Comparison of ENCODE assay signal across 13 cellular contexts in the genomic region with DNA sequence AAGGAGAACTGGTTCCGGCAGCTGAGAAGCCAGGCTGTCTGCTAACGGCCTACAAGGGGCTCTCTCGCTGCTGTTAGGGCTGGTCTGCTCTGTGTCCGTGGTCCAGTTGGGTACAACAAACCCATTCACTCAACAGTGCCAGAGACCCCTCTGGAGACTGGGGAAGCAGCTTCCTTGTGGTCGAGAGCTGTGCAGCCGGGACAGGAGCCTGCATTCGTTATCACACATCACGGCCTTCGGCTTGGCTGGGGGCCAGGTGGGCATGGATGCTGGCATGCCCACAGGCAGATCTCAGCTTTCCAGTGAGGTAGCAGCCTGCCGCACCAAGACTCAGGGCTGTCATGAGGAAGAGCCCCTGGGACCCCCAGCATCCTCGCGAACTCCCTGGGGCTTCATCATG.
DNase-seq lines count a peak whose midpoint lies in the region; ATAC-seq, FAIRE-seq and TF ChIP-seq lines count a peak whose summit lies in the region.
"Had no signal": no experiment of that assay in that cellular context is flagged by ENCODE, and none has a peak within 500 bp of the region (broad histone marks: within the 10 kb centered on the region; RNA-seq: fewer than 3 reads in every experiment).

No MANE protein-coding gene starts in this region.

- POLR2A ChIA-PET in K562 (lab: Yijun Ruan, JAX) = interaction anchor here (0.6 to 1.1 kb wide), 2 partner anchors 9 kb away, joined by 3 read pairs; no protein-coding TSS in a partner anchor

- H3K18ac ChIP-seq in neuronal stem cell (ENCODE audit: low read length) = peak overlapping the region; percentile 22

- ATAC-seq in heart left ventricle = peak in 3 of 4 donors; percentile 23 to 51 (median 44)
- ATAC-seq in K562 = no peak
- ATAC-seq: stimulated activated memory B cell treated with anti-CD40 and anti-IgM and Interleukin-4, amounts not matched to agents 10 μg/mL and 1 μg/mL and 100 μg/mL, for 72 hours had no signal

- DNase-seq in heart left ventricle (peak in 4 of 5 donors; percentile 43 to 77 (median 70)), cardiac septum (ENCODE audit: low spot score) (no peak), K562 (ENCODE audit: extremely low read depth in 1 of 4, low spot score in 3 of 4) (no peak), neuronal stem cell (ENCODE audit: low spot score) (no peak), cerebellum (ENCODE audit: low spot score) (no peak), mesenteric fat pad (ENCODE audit: low spot score) (no peak)
- no peak for DNase-seq in activated effector memory CD4-positive, alpha-beta T cell treated with anti-CD3 and anti-CD28 coated beads, Interleukin-2, amount 50 U/mL, for 16 hours
- no peak for DNase-seq in activated naive CD8-positive, alpha-beta T cell treated with anti-CD3 and anti-CD28 coated beads for 36 hours
- DNase-seq: activated T-cell treated with anti-CD3 and anti-CD28 coated beads, Interleukin-2, amount 50 U/mL, for 1 hour; dermis blood vessel endothelial cell; NCI-H524 treated with DMSO at 0.1 percent for 48 hours; T-helper 2 cell had no signal

- H3K79me2 ChIP-seq in K562 (ENCODE audit: control insufficient read depth, insufficient read depth, low read length) = no peaks in the 10 kb centered on the region

- no TSS peak for BruUV-seq in K562 (replicated peaks; lab: Mats Ljungman, UMichigan)

- in situ Hi-C loops in K562 (cut with MboI) = no loop called here

- peak overlapping the region; percentile 10 for H2AK5ac ChIP-seq in neuronal stem cell (ENCODE audit: low read depth, low read length)

- H3K9ac ChIP-seq in K562 (ENCODE audit: insufficient read depth in 1 of 2, low read depth in 2 of 2, low read length in 2 of 2) (no peak overlapping the region), neuronal stem cell (ENCODE audit: low read depth, low read length, poor library complexity) (no peak overlapping the region)

- CTCF ChIA-PET in K562 (lab: Yijun Ruan, JAX; ENCODE audit: low intra/inter-chr PET ratio) = no interaction called here

- intact Hi-C loops in heart left ventricle (cut with DNase I) (loop anchor here in 1 of 10 donors (5.0 kb wide), 1 partner anchor 124 kb away; a partner anchor contains a TSS), cardiac septum (cut with DNase I) (no loop called here), K562 (cut with micrococcal nuclease) (no loop called here)

- H3K4me3 ChIP-seq in heart left ventricle = no peak overlapping the region
- no peak overlapping the region for H3K4me3 ChIP-seq in K562
- no peak overlapping the region for H3K4me3 ChIP-seq in neuronal stem cell (ENCODE audit: low read length in 2 of 2)

- H2BK15ac ChIP-seq in neuronal stem cell (ENCODE audit: low read length) = no peak overlapping the region

- WGBS in heart left ventricle, 4 donors = 55 to 62% (median 59%) methylated on average over 6 to 12 of the region's 12 CpGs
- 45% methylated on average over 10 of the region's 12 CpGs for WGBS in K562 (ENCODE audit: insufficient coverage, low coverage, missing lambda C conversion rate)
- no CpG with 5 or more reads among the region's 12 CpGs for WGBS in neuronal stem cell (ENCODE audit: extremely low coverage in 2 of 2, insufficient read length in 2 of 2, insufficient replicate concordance in 1 of 2), 2 donors

- no peak overlapping the region for H4K8ac ChIP-seq in neuronal stem cell (ENCODE audit: low read depth, low read length)

- no peaks in the 10 kb centered on the region for H3K9me1 ChIP-seq in K562 (ENCODE audit: control insufficient read depth, insufficient read depth, low read length)

- peaks cover 0 to 50% (median 22%) of the 10 kb centered on the region in 12 donors for H3K4me1 ChIP-seq in heart left ventricle
- H3K4me1 ChIP-seq in K562 (replicated peaks in 1 of 2; ENCODE audit: control insufficient read depth in 2 of 2, insufficient read depth in 2 of 2, low read length in 2 of 2) = peaks cover 6 to 11% of the 10 kb centered on the region in 2 experiments; a peak in 3 of 5 replicates
- peaks cover 0 to 2% of the 10 kb centered on the region in 2 donors for H3K4me1 ChIP-seq in neuronal stem cell (ENCODE audit: control insufficient read depth in 2 of 2, insufficient read depth in 1 of 2, low read depth in 1 of 2, low read length in 2 of 2)

- H3K9me3 Mint-ChIP-seq in activated naive CD8-positive, alpha-beta T cell treated with anti-CD3 and anti-CD28 coated beads for 36 hours = no peaks in the 10 kb centered on the region
- H3K9me3 Mint-ChIP-seq: stimulated activated memory B cell treated with anti-CD40 and anti-IgM and Interleukin-4, amounts not matched to agents 10 μg/mL and 1 μg/mL and 100 μg/mL, for 72 hours had no signal

- no peaks in the 10 kb centered on the region for H3K27me3 Mint-ChIP-seq in activated naive CD8-positive, alpha-beta T cell treated with anti-CD3 and anti-CD28 coated beads for 36 hours
- H3K27me3 Mint-ChIP-seq: stimulated activated memory B cell treated with anti-CD40 and anti-IgM and Interleukin-4, amounts not matched to agents 10 μg/mL and 1 μg/mL and 100 μg/mL, for 72 hours had no signal

- no peak overlapping the region for H3K14ac ChIP-seq in neuronal stem cell (ENCODE audit: low read length)

- peaks cover 37% of the 10 kb centered on the region for H3K4me1 Mint-ChIP-seq in activated naive CD8-positive, alpha-beta T cell treated with anti-CD3 and anti-CD28 coated beads for 36 hours

- H3K27me3 ChIP-seq in heart left ventricle (no peaks in the 10 kb centered on the region), K562 (ENCODE audit: control insufficient read depth in 2 of 2, insufficient read depth in 2 of 2, low read length in 2 of 2) (peaks cover 0 to 4% of the 10 kb centered on the region in 2 experiments; a peak in 1 of 5 replicates), neuronal stem cell (ENCODE audit: control insufficient read depth in 3 of 3, insufficient read depth in 3 of 3, low read depth in 1 of 3, low read length in 3 of 3) (no peaks in the 10 kb centered on the region)

- TF ChIP-seq POLR2A in heart left ventricle (IDR thresholded peaks at IDR 0.05) (no peak), K562 (conservative IDR thresholded peaks at IDR 0.05) (no peak)

- no peak for TF ChIP-seq RAD21 in K562 (CRISPR knock-in tag; conservative IDR thresholded peaks at IDR 0.05 in 1 of 2, IDR thresholded peaks at IDR 0.05 in 1 of 2)

- H2BK120ac ChIP-seq in neuronal stem cell (ENCODE audit: low read depth, low read length) = no peak overlapping the region

- H4K91ac ChIP-seq in neuronal stem cell (ENCODE audit: low read depth, low read length, poor library complexity) = no peak overlapping the region

- H3K36me3 Mint-ChIP-seq in activated naive CD8-positive, alpha-beta T cell treated with anti-CD3 and anti-CD28 coated beads for 36 hours = peaks cover 59% of the 10 kb centered on the region

- no peaks in the 10 kb centered on the region for H4K20me1 ChIP-seq in K562 (replicated peaks; ENCODE audit: control insufficient read depth, insufficient read depth, low read length)

- no peak overlapping the region for H3K4me3 Mint-ChIP-seq in activated naive CD8-positive, alpha-beta T cell treated with anti-CD3 and anti-CD28 coated beads for 36 hours
- H3K4me3 Mint-ChIP-seq: stimulated activated memory B cell treated with anti-CD40 and anti-IgM and Interleukin-4, amounts not matched to agents 10 μg/mL and 1 μg/mL and 100 μg/mL, for 72 hours had no signal

- H2AFZ ChIP-seq in K562 (ENCODE audit: low read depth, low read length) (no peak overlapping the region), neuronal stem cell (ENCODE audit: low read length) (no peak overlapping the region)

- H3K4me2 ChIP-seq in K562 (ENCODE audit: insufficient read depth, low read length) (no peak overlapping the region), neuronal stem cell (ENCODE audit: insufficient read depth, low read length, poor library complexity, severe bottlenecking) (no peak overlapping the region)

- H3K27ac ChIP-seq in heart left ventricle = peak overlapping the region in 2 of 12 donors; percentile 24 to 58
- H3K27ac ChIP-seq in K562 (ENCODE audit: extremely low read depth, low read depth, low read length) = no peak overlapping the region
- H3K27ac ChIP-seq in neuronal stem cell (replicated peaks; ENCODE audit: low read length) = no peak overlapping the region

- no peak for FAIRE-seq in K562 (lab: Jason Lieb, UNC)

- no peak overlapping the region for H3K23ac ChIP-seq in neuronal stem cell (ENCODE audit: low read depth, low read length, poor library complexity)

- peaks cover 0 to 82% (median 0%) of the 10 kb centered on the region in 9 donors for H3K36me3 ChIP-seq in heart left ventricle
- H3K36me3 ChIP-seq in K562 (ENCODE audit: control insufficient read depth, insufficient read depth, low read length) = no peaks in the 10 kb centered on the region
- H3K36me3 ChIP-seq in neuronal stem cell (replicated peaks in 1 of 2; ENCODE audit: control insufficient read depth in 2 of 2, insufficient read depth in 2 of 2, low read length in 2 of 2) = peaks cover 0 to 100% of the 10 kb centered on the region in 2 donors

- H3K79me1 ChIP-seq in neuronal stem cell (ENCODE audit: low read depth, low read length) = peaks cover 2% of the 10 kb centered on the region

- H3K9me3 ChIP-seq in heart left ventricle (no peaks in the 10 kb centered on the region), K562 (replicated peaks; ENCODE audit: control insufficient read depth, insufficient read depth, low read depth, low read length) (no peaks in the 10 kb centered on the region), neuronal stem cell (replicated peaks in 1 of 2; ENCODE audit: control insufficient read depth in 2 of 2, insufficient read depth in 1 of 2, low read depth in 1 of 2, low read length in 2 of 2) (peaks cover 0 to 1% of the 10 kb centered on the region in 2 donors)

- no peak overlapping the region for H2BK12ac ChIP-seq in neuronal stem cell (ENCODE audit: low read length)

- H3K27ac Mint-ChIP-seq in activated naive CD8-positive, alpha-beta T cell treated with anti-CD3 and anti-CD28 coated beads for 36 hours = no peak overlapping the region
- H3K27ac Mint-ChIP-seq: stimulated activated memory B cell treated with anti-CD40 and anti-IgM and Interleukin-4, amounts not matched to agents 10 μg/mL and 1 μg/mL and 100 μg/mL, for 72 hours had no signal

- H2BK5ac ChIP-seq in neuronal stem cell (ENCODE audit: low read length) = no peak overlapping the region

- TF ChIP-seq EP300 in K562 (IDR thresholded peaks at IDR 0.05; ENCODE audit: low read length) = no peak

- no peak overlapping the region for H3K4ac ChIP-seq in neuronal stem cell (ENCODE audit: low read length)

- TF ChIP-seq CTCF in heart left ventricle (IDR thresholded peaks at IDR 0.05) (no peak), K562 (IDR thresholded peaks at IDR 0.05 in 2 of 3, conservative IDR thresholded peaks at IDR 0.05 in 1 of 3; ENCODE audit: insufficient read depth in 2 of 3, low read depth in 1 of 3, low read length in 3 of 3) (no peak)

TF ChIP-seq in K562, 482 proteins besides CTCF, POLR2A, EP300 and RAD21:
- TF ChIP-seq CAMTA2 (CRISPR knock-in tag; conservative IDR thresholded peaks at IDR 0.05) = no peak
- peak; percentile 35; the same call in 1 of the 2 replicates for TF ChIP-seq NFIC (IDR thresholded peaks at IDR 0.05)
- TF ChIP-seq TCF7 (IDR thresholded peaks at IDR 0.05; ENCODE audit: borderline replicate concordance) = no peak
- TF ChIP-seq ZNF780A (CRISPR knock-in tag; IDR thresholded peaks at IDR 0.05) = no peak
- no peak for TF ChIP-seq JUND (IDR thresholded peaks at IDR 0.05; ENCODE audit: borderline replicate concordance, low read depth, low read length)
- no peak for TF ChIP-seq JUND (tag; IDR thresholded peaks at IDR 0.05; ENCODE audit: borderline replicate concordance, low read depth, low read length)
TF ChIP-seq in K562: peak in this region for 1.

Comparison
In these comparisons a context has a peak if more than half of its experiments do, and no peak if none do; other contexts are left out.
1. DNase-seq: peak in heart left ventricle (4 of 5); none in cardiac septum (single experiment), K562 (0 of 4), neuronal stem cell (single experiment), activated effector memory CD4-positive, alpha-beta T cell treated with anti-CD3 and anti-CD28 coated beads, Interleukin-2, amount 50 U/mL, for 16 hours (single experiment), cerebellum (single experiment), mesenteric fat pad (single experiment) and activated naive CD8-positive, alpha-beta T cell treated with anti-CD3 and anti-CD28 coated beads for 36 hours (single experiment).